Comparison of ENCODE assay signal across 9 cellular contexts in genomic region chr22:42978453-42979103, GRCh38. TPM values are rescaled to one million over a fixed set of nuclear protein-coding genes. Genes with fewer than 3 reads are reported as not detected.
A peak's percentile ranks its signal among the peaks of the same experiment; 100 is the strongest.
DNase-seq lines count a peak whose midpoint lies in the region; ATAC-seq and TF ChIP-seq lines count a peak whose summit lies in the region.
"Had no signal": no experiment of that assay in that cellular context is flagged by ENCODE, and none has a peak within 500 bp of the region (broad histone marks: within the 10 kb centered on the region; RNA-seq: fewer than 3 reads in every experiment).

No MANE protein-coding gene starts in this region.

- intact Hi-C loops in CD14-positive monocyte (cut with micrococcal nuclease) = loop anchor here in 1 of 2 donors (5.0 kb wide), 2 partner anchors 34 to 86 kb away; no protein-coding TSS in a partner anchor
- intact Hi-C loops in posterior cingulate gyrus (cut with DNase I) = no loop called here

- TF ChIP-seq CTCF in CD14-positive monocyte (IDR thresholded peaks at IDR 0.05) = no peak
- no peak for TF ChIP-seq CTCF in VCaP (conservative IDR thresholded peaks at IDR 0.05)
- no peak for TF ChIP-seq CTCF in glutamatergic neuron (IDR thresholded peaks at IDR 0.05; ENCODE audit: partially characterized antibody, unreplicated experiment)

- H3K27ac ChIP-seq in VCaP = peak overlapping the region; percentile 32; the same call in 1 of the 2 replicates

- peak overlapping the region in 6 of 7 donors; percentile 61 to 85 (median 66) for H3K27ac Mint-ChIP-seq in CD14-positive monocyte
- peak overlapping the region; percentile 34 for H3K27ac Mint-ChIP-seq in glutamatergic neuron (ENCODE audit: unreplicated experiment)

- no peak for ATAC-seq in GM21381 (IDR thresholded peaks at IDR 0.05; ENCODE audit: unreplicated experiment)

- no peaks in the 10 kb centered on the region for H3K9me3 Mint-ChIP-seq in CD14-positive monocyte
- peaks cover 7% of the 10 kb centered on the region for H3K9me3 Mint-ChIP-seq in glutamatergic neuron (ENCODE audit: unreplicated experiment)

- H3K27me3 Mint-ChIP-seq in CD14-positive monocyte (ENCODE audit: low read depth in 3 of 3) (peaks cover 0 to 2% (median 0%) of the 10 kb centered on the region in 3 donors), glutamatergic neuron (ENCODE audit: unreplicated experiment) (peaks cover 2% of the 10 kb centered on the region)

- H3K4me1 Mint-ChIP-seq in CD14-positive monocyte (peaks cover 39% of the 10 kb centered on the region), glutamatergic neuron (ENCODE audit: low read depth, unreplicated experiment) (peaks cover 8% of the 10 kb centered on the region)

- H3K4me3 Mint-ChIP-seq in CD14-positive monocyte = no peak overlapping the region
- H3K4me3 Mint-ChIP-seq in glutamatergic neuron (ENCODE audit: unreplicated experiment) = no peak overlapping the region

- H3K36me3 Mint-ChIP-seq in CD14-positive monocyte = no peaks in the 10 kb centered on the region
- no peaks in the 10 kb centered on the region for H3K36me3 Mint-ChIP-seq in glutamatergic neuron (ENCODE audit: unreplicated experiment)

- DNase-seq in CD14-positive monocyte (ENCODE audit: low spot score) = no peak
- DNase-seq in glutamatergic neuron = no peak
- peak in 6 of 10 donors; percentile 29 to 86 (median 46) for DNase-seq in posterior cingulate gyrus
- DNase-seq in DMS 273 treated with DMSO at 0.1 percent for 48 hours (lab: John Stamatoyannopoulos, UW) = no peak
- DNase-seq in NCI-H748 treated with DMSO at 0.1 percent for 48 hours (lab: John Stamatoyannopoulos, UW) = no peak
- DNase-seq in central memory CD4-positive, alpha-beta T cell = no peak
- DNase-seq: DMS53 had no signal

RNA-seq across cellular contexts. Expression of gene PACSIN2, which starts 36.4 kb away (rescaled TPM):
- polyA plus RNA-seq in CD14-positive monocyte = 10 to 100 TPM; 31.2 to 40.2 TPM
- total RNA-seq in glutamatergic neuron (ENCODE audit: unreplicated experiment) = 47.3 TPM

Comparison
In these comparisons a context has a peak if more than half of its experiments do, and no peak if none do; other contexts are left out.
1. DNase-seq: peak in posterior cingulate gyrus (6 of 10); none in CD14-positive monocyte (single experiment), glutamatergic neuron (single experiment), DMS 273 treated with DMSO at 0.1 percent for 48 hours (single experiment), NCI-H748 treated with DMSO at 0.1 percent for 48 hours (single experiment) and central memory CD4-positive, alpha-beta T cell (single experiment).